ENCODE assay signal across 13 cellular contexts in the genomic region with DNA sequence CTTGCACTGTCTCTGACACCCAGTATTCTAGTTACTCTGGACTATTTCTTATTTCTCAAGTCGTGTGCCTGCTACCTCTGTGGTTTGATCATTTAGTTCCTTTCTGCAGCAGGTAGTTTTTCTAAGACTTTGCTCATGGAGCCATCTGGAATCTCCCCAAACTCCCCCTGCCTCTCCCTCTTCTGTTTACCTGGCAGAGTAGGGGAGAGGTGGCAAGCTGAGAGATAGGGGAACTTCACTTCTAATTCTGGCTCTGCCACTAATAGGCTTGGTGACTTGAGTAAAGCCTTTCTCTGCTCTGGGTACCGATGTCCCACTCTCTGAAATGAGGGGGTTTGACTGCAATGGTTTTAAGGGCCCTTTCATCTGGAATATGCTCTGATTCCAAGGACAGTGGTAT.
A peak's percentile ranks its signal among the peaks of the same experiment; 100 is the strongest.
DNase-seq lines count a peak whose midpoint lies in the region; ATAC-seq lines count a peak whose summit lies in the region.
"Had no signal": no experiment of that assay in that cellular context is flagged by ENCODE, and none has a peak within 500 bp of the region (broad histone marks: within the 10 kb centered on the region; RNA-seq: fewer than 3 reads in every experiment).

No MANE protein-coding gene starts in this region.

- H3K27me3 ChIP-seq in layer of hippocampus (ENCODE audit: control insufficient read depth, insufficient read depth, low read length) = no peaks in the 10 kb centered on the region

- in situ Hi-C loops in G401 (cut with HindIII; ENCODE audit: low sequenced_read_pairs) = no loop called here

- ATAC-seq in GM18498 (IDR thresholded peaks at IDR 0.05; ENCODE audit: unreplicated experiment) = peak; percentile 52
- peak; percentile 76 for ATAC-seq in HG02610 (IDR thresholded peaks at IDR 0.05; ENCODE audit: unreplicated experiment)
- ATAC-seq: K562 had no signal

- H3K27ac ChIP-seq in layer of hippocampus (ENCODE audit: low read depth, low read length) = peak overlapping the region; percentile 21

- DNase-seq in G401 (ENCODE audit: low spot score) = peak; percentile 51
- no peak for DNase-seq in activated T-cell treated with anti-CD3 and anti-CD28 coated beads, Interleukin-2, amount 50 U/mL, for 1 hour
- DNase-seq in NCI-H2171 treated with DMSO at 0.1 percent for 48 hours (lab: John Stamatoyannopoulos, UW) = no peak
- DNase-seq in NK-92 treated with Interleukin-12 subunit alpha and Interleukin-12 subunit beta, amount 100 ng/mL, for 24 hours (lab: John Stamatoyannopoulos, UW) = no peak
- no peak for DNase-seq in amygdala (lab: John Stamatoyannopoulos, UW)
- DNase-seq: Calu3; CD4-positive, alpha-beta T cell; GOT3; H9 had no signal
